2 cellular contexts compared by ENCODE assay signal in genomic region chr7:130356760-130357611, GRCh38.
A peak's percentile ranks its signal among the peaks of the same experiment; 100 is the strongest.
TF ChIP-seq lines count a peak whose summit lies in the region.

No MANE protein-coding gene starts in this region.

TF ChIP-seq in GM23338, 12 proteins besides CTCF, POLR2A, EP300 and RAD21 (continued from another document):
- TF ChIP-seq, protein P1, sequence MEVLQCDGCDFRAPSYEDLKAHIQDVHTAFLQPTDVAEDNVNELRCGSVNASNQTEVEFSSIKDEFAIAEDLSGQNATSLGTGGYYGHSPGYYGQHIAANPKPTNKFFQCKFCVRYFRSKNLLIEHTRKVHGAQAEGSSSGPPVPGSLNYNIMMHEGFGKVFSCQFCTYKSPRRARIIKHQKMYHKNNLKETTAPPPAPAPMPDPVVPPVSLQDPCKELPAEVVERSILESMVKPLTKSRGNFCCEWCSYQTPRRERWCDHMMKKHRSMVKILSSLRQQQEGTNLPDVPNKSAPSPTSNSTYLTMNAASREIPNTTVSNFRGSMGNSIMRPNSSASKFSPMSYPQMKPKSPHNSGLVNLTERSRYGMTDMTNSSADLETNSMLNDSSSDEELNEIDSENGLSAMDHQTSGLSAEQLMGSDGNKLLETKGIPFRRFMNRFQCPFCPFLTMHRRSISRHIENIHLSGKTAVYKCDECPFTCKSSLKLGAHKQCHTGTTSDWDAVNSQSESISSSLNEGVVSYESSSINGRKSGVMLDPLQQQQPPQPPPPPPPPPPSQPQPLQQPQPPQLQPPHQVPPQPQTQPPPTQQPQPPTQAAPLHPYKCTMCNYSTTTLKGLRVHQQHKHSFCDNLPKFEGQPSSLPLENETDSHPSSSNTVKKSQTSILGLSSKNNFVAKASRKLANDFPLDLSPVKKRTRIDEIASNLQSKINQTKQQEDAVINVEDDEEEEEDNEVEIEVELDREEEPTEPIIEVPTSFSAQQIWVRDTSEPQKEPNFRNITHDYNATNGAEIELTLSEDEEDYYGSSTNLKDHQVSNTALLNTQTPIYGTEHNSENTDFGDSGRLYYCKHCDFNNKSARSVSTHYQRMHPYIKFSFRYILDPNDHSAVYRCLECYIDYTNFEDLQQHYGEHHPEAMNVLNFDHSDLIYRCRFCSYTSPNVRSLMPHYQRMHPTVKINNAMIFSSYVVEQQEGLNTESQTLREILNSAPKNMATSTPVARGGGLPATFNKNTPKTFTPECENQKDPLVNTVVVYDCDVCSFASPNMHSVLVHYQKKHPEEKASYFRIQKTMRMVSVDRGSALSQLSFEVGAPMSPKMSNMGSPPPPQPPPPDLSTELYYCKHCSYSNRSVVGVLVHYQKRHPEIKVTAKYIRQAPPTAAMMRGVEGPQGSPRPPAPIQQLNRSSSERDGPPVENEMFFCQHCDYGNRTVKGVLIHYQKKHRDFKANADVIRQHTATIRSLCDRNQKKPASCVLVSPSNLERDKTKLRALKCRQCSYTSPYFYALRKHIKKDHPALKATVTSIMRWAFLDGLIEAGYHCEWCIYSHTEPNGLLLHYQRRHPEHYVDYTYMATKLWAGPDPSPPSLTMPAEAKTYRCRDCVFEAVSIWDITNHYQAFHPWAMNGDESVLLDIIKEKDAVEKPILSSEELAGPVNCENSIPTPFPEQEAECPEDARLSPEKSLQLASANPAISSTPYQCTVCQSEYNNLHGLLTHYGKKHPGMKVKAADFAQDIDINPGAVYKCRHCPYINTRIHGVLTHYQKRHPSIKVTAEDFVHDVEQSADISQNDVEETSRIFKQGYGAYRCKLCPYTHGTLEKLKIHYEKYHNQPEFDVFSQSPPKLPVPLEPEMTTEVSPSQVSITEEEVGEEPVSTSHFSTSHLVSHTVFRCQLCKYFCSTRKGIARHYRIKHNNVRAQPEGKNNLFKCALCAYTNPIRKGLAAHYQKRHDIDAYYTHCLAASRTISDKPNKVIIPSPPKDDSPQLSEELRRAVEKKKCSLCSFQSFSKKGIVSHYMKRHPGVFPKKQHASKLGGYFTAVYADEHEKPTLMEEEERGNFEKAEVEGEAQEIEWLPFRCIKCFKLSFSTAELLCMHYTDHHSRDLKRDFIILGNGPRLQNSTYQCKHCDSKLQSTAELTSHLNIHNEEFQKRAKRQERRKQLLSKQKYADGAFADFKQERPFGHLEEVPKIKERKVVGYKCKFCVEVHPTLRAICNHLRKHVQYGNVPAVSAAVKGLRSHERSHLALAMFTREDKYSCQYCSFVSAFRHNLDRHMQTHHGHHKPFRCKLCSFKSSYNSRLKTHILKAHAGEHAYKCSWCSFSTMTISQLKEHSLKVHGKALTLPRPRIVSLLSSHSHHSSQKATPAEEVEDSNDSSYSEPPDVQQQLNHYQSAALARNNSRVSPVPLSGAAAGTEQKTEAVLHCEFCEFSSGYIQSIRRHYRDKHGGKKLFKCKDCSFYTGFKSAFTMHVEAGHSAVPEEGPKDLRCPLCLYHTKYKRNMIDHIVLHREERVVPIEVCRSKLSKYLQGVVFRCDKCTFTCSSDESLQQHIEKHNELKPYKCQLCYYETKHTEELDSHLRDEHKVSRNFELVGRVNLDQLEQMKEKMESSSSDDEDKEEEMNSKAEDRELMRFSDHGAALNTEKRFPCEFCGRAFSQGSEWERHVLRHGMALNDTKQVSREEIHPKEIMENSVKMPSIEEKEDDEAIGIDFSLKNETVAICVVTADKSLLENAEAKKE (CRISPR knock-in tag; IDR thresholded peaks at IDR 0.05), result no peak
- TF ChIP-seq ZNF331 (CRISPR knock-in tag; IDR thresholded peaks at IDR 0.05; ENCODE audit: low read depth), result no peak
- TF ChIP-seq, protein P2, sequence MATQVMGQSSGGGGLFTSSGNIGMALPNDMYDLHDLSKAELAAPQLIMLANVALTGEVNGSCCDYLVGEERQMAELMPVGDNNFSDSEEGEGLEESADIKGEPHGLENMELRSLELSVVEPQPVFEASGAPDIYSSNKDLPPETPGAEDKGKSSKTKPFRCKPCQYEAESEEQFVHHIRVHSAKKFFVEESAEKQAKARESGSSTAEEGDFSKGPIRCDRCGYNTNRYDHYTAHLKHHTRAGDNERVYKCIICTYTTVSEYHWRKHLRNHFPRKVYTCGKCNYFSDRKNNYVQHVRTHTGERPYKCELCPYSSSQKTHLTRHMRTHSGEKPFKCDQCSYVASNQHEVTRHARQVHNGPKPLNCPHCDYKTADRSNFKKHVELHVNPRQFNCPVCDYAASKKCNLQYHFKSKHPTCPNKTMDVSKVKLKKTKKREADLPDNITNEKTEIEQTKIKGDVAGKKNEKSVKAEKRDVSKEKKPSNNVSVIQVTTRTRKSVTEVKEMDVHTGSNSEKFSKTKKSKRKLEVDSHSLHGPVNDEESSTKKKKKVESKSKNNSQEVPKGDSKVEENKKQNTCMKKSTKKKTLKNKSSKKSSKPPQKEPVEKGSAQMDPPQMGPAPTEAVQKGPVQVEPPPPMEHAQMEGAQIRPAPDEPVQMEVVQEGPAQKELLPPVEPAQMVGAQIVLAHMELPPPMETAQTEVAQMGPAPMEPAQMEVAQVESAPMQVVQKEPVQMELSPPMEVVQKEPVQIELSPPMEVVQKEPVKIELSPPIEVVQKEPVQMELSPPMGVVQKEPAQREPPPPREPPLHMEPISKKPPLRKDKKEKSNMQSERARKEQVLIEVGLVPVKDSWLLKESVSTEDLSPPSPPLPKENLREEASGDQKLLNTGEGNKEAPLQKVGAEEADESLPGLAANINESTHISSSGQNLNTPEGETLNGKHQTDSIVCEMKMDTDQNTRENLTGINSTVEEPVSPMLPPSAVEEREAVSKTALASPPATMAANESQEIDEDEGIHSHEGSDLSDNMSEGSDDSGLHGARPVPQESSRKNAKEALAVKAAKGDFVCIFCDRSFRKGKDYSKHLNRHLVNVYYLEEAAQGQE (IDR thresholded peaks at IDR 0.05; ENCODE audit: unreplicated experiment), result no peak
- no peak for TF ChIP-seq STAT1 (IDR thresholded peaks at IDR 0.05; ENCODE audit: unreplicated experiment)
- no peak for TF ChIP-seq JUNB (IDR thresholded peaks at IDR 0.05; ENCODE audit: unreplicated experiment)

TF ChIP-seq in SK-N-SH, 30 proteins besides CTCF, POLR2A, EP300 and RAD21 (continued from another document):
- TF ChIP-seq PBX3 (IDR thresholded peaks at IDR 0.05), result peak; percentile 30; the same call in 1 of the 2 replicates
- no peak; the same call in 1 of the 2 replicates for TF ChIP-seq RXRA (IDR thresholded peaks at IDR 0.05; ENCODE audit: borderline replicate concordance, low read depth)
- no peak for TF ChIP-seq MXI1 (IDR thresholded peaks at IDR 0.05; ENCODE audit: low read depth, low read length)
- TF ChIP-seq TEAD4 (IDR thresholded peaks at IDR 0.05; ENCODE audit: borderline replicate concordance, insufficient read depth), result no peak
- TF ChIP-seq NFIC (IDR thresholded peaks at IDR 0.05; ENCODE audit: borderline replicate concordance), result peak; percentile 80
- TF ChIP-seq USF2 (IDR thresholded peaks at IDR 0.05; ENCODE audit: borderline replicate concordance, low read depth, low read length), result no peak
- peak; percentile 78 for TF ChIP-seq TCF12 (IDR thresholded peaks at IDR 0.05)
- TF ChIP-seq, protein P3, sequence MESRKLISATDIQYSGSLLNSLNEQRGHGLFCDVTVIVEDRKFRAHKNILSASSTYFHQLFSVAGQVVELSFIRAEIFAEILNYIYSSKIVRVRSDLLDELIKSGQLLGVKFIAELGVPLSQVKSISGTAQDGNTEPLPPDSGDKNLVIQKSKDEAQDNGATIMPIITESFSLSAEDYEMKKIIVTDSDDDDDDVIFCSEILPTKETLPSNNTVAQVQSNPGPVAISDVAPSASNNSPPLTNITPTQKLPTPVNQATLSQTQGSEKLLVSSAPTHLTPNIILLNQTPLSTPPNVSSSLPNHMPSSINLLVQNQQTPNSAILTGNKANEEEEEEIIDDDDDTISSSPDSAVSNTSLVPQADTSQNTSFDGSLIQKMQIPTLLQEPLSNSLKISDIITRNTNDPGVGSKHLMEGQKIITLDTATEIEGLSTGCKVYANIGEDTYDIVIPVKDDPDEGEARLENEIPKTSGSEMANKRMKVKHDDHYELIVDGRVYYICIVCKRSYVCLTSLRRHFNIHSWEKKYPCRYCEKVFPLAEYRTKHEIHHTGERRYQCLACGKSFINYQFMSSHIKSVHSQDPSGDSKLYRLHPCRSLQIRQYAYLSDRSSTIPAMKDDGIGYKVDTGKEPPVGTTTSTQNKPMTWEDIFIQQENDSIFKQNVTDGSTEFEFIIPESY (IDR thresholded peaks at IDR 0.05; ENCODE audit: borderline replicate concordance, low read depth), result no peak
- peak; percentile 85; the same call in 1 of the 2 replicates for TF ChIP-seq FOSL2 (IDR thresholded peaks at IDR 0.05; ENCODE audit: borderline replicate concordance, low read depth)
- no peak for TF ChIP-seq RFX5 (IDR thresholded peaks at IDR 0.05; ENCODE audit: low read length)
- TF ChIP-seq POLR2AphosphoS5 (IDR thresholded peaks at IDR 0.05; ENCODE audit: low read depth, low read length), result peak; percentile 35; the same call in 1 of the 2 replicates
